Comparison of ENCODE assay signal across 1 cellular context in genomic region chr9:91795500-91796241, GRCh38.
TF ChIP-seq lines count a peak whose summit lies in the region.

No MANE protein-coding gene starts in this region.

TF ChIP-seq in HEK293, 187 proteins besides CTCF, POLR2A, EP300 and RAD21 (continued from another document and continues in another):
- TF ChIP-seq ZNF518A (tag by site-specific recombination; conservative IDR thresholded peaks at IDR 0.05; ENCODE audit: low read depth) (0 out of 2 replicates have a peak, but pooled peaks have one; percentile 18), YY1 (tag by site-specific recombination; IDR thresholded peaks at IDR 0.05) (no peak), ZIC2 (tag by site-specific recombination; IDR thresholded peaks at IDR 0.05) (peak; percentile 42; the same call in 1 of the 2 replicates), ZNF133 (tag by site-specific recombination; IDR thresholded peaks at IDR 0.05) (no peak), ZNF16 (tag by site-specific recombination; IDR thresholded peaks at IDR 0.05; ENCODE audit: low read depth) (no peak), IKZF3 (tag by site-specific recombination; IDR thresholded peaks at IDR 0.05) (peak; percentile 86), EGR2 (tag by site-specific recombination; IDR thresholded peaks at IDR 0.05; ENCODE audit: low read depth) (no peak), GLIS1 (tag by site-specific recombination; IDR thresholded peaks at IDR 0.05) (0 out of 2 replicates have a peak, but pooled peaks have one; percentile 5), GLI2 (tag by site-specific recombination; IDR thresholded peaks at IDR 0.05; ENCODE audit: borderline replicate concordance, low read depth) (0 out of 2 replicates have a peak, but pooled peaks have one; percentile 34), ZNF114 (tag by site-specific recombination; IDR thresholded peaks at IDR 0.05) (no peak), ZNF202 (tag by site-specific recombination; IDR thresholded peaks at IDR 0.05; ENCODE audit: borderline replicate concordance) (no peak), ZNF600 (tag by site-specific recombination; IDR thresholded peaks at IDR 0.05) (peak; percentile 74), ZNF146 (tag by site-specific recombination; IDR thresholded peaks at IDR 0.05) (no peak), ZBTB7A (tag by site-specific recombination; IDR thresholded peaks at IDR 0.05; ENCODE audit: low read depth) (no peak), ZNF366 (tag by site-specific recombination; conservative IDR thresholded peaks at IDR 0.05) (peak; percentile 47; the same call in 1 of the 2 replicates), SP2 (tag by site-specific recombination; IDR thresholded peaks at IDR 0.05) (no peak; the same call in 1 of the 2 replicates), ZNF561 (tag by site-specific recombination; IDR thresholded peaks at IDR 0.05; ENCODE audit: borderline replicate concordance) (peak; percentile 71; the same call in 1 of the 2 replicates), MEIS1 (CRISPR knock-in tag; IDR thresholded peaks at IDR 0.05; ENCODE audit: borderline replicate concordance) (peak; percentile 66; the same call in 1 of the 2 replicates), ZSCAN18 (tag by site-specific recombination; IDR thresholded peaks at IDR 0.05) (no peak), ZBTB20 (tag by site-specific recombination; IDR thresholded peaks at IDR 0.05) (no peak), ZNF24 (tag by site-specific recombination; IDR thresholded peaks at IDR 0.05) (0 out of 2 replicates have a peak, but pooled peaks have one; percentile 39), ZNF140 (tag by site-specific recombination; IDR thresholded peaks at IDR 0.05) (no peak), AEBP2 (tag by site-specific recombination; IDR thresholded peaks at IDR 0.05; ENCODE audit: borderline replicate concordance) (no peak), ZNF404 (tag by site-specific recombination; IDR thresholded peaks at IDR 0.05) (no peak), SCRT2 (tag by site-specific recombination; IDR thresholded peaks at IDR 0.05) (peak; percentile 69), BCL6B (tag by site-specific recombination; IDR thresholded peaks at IDR 0.05) (0 out of 2 replicates have a peak, but pooled peaks have one; percentile 41), ZSCAN30 (tag by site-specific recombination; IDR thresholded peaks at IDR 0.05) (peak; percentile 86), ZNF223 (tag by site-specific recombination; IDR thresholded peaks at IDR 0.05) (no peak), ZNF530 (tag by site-specific recombination; IDR thresholded peaks at IDR 0.05; ENCODE audit: low read depth) (no peak), PRDM1 (tag by site-specific recombination; IDR thresholded peaks at IDR 0.05) (no peak), ZNF791 (tag by site-specific recombination; IDR thresholded peaks at IDR 0.05) (no peak), KLF16 (tag by site-specific recombination; IDR thresholded peaks at IDR 0.05) (no peak), ZNF211 (tag by site-specific recombination; IDR thresholded peaks at IDR 0.05; ENCODE audit: low read depth) (no peak), ZNF670 (tag by site-specific recombination; IDR thresholded peaks at IDR 0.05; ENCODE audit: low read depth) (no peak), ZNF626 (tag by site-specific recombination; IDR thresholded peaks at IDR 0.05) (no peak)
- TF ChIP-seq, protein P1, sequence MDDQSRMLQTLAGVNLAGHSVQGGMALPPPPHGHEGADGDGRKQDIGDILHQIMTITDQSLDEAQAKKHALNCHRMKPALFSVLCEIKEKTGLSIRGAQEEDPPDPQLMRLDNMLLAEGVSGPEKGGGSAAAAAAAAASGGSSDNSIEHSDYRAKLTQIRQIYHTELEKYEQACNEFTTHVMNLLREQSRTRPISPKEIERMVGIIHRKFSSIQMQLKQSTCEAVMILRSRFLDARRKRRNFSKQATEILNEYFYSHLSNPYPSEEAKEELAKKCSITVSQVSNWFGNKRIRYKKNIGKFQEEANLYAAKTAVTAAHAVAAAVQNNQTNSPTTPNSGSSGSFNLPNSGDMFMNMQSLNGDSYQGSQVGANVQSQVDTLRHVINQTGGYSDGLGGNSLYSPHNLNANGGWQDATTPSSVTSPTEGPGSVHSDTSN (CRISPR knock-in tag; IDR thresholded peaks at IDR 0.05) = no peak
- TF ChIP-seq, protein P2, sequence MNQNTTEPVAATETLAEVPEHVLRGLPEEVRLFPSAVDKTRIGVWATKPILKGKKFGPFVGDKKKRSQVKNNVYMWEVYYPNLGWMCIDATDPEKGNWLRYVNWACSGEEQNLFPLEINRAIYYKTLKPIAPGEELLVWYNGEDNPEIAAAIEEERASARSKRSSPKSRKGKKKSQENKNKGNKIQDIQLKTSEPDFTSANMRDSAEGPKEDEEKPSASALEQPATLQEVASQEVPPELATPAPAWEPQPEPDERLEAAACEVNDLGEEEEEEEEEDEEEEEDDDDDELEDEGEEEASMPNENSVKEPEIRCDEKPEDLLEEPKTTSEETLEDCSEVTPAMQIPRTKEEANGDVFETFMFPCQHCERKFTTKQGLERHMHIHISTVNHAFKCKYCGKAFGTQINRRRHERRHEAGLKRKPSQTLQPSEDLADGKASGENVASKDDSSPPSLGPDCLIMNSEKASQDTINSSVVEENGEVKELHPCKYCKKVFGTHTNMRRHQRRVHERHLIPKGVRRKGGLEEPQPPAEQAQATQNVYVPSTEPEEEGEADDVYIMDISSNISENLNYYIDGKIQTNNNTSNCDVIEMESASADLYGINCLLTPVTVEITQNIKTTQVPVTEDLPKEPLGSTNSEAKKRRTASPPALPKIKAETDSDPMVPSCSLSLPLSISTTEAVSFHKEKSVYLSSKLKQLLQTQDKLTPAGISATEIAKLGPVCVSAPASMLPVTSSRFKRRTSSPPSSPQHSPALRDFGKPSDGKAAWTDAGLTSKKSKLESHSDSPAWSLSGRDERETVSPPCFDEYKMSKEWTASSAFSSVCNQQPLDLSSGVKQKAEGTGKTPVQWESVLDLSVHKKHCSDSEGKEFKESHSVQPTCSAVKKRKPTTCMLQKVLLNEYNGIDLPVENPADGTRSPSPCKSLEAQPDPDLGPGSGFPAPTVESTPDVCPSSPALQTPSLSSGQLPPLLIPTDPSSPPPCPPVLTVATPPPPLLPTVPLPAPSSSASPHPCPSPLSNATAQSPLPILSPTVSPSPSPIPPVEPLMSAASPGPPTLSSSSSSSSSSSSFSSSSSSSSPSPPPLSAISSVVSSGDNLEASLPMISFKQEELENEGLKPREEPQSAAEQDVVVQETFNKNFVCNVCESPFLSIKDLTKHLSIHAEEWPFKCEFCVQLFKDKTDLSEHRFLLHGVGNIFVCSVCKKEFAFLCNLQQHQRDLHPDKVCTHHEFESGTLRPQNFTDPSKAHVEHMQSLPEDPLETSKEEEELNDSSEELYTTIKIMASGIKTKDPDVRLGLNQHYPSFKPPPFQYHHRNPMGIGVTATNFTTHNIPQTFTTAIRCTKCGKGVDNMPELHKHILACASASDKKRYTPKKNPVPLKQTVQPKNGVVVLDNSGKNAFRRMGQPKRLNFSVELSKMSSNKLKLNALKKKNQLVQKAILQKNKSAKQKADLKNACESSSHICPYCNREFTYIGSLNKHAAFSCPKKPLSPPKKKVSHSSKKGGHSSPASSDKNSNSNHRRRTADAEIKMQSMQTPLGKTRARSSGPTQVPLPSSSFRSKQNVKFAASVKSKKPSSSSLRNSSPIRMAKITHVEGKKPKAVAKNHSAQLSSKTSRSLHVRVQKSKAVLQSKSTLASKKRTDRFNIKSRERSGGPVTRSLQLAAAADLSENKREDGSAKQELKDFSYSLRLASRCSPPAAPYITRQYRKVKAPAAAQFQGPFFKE (tag by site-specific recombination; IDR thresholded peaks at IDR 0.05; ENCODE audit: borderline replicate concordance) = no peak
- TF ChIP-seq, protein P3, sequence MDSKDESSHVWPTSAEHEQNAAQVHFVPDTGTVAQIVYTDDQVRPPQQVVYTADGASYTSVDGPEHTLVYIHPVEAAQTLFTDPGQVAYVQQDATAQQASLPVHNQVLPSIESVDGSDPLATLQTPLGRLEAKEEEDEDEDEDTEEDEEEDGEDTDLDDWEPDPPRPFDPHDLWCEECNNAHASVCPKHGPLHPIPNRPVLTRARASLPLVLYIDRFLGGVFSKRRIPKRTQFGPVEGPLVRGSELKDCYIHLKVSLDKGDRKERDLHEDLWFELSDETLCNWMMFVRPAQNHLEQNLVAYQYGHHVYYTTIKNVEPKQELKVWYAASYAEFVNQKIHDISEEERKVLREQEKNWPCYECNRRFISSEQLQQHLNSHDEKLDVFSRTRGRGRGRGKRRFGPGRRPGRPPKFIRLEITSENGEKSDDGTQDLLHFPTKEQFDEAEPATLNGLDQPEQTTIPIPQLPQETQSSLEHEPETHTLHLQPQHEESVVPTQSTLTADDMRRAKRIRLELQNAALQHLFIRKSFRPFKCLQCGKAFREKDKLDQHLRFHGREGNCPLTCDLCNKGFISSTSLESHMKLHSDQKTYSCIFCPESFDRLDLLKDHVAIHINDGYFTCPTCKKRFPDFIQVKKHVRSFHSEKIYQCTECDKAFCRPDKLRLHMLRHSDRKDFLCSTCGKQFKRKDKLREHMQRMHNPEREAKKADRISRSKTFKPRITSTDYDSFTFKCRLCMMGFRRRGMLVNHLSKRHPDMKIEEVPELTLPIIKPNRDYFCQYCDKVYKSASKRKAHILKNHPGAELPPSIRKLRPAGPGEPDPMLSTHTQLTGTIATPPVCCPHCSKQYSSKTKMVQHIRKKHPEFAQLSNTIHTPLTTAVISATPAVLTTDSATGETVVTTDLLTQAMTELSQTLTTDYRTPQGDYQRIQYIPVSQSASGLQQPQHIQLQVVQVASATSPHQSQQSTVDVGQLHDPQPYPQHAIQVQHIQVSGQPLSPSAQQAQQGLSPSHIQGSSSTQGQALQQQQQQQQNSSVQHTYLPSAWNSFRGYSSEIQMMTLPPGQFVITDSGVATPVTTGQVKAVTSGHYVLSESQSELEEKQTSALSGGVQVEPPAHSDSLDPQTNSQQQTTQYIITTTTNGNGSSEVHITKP (tag by site-specific recombination; IDR thresholded peaks at IDR 0.05) = peak; percentile 25; the same call in 1 of the 2 replicates
- TF ChIP-seq, protein P4, sequence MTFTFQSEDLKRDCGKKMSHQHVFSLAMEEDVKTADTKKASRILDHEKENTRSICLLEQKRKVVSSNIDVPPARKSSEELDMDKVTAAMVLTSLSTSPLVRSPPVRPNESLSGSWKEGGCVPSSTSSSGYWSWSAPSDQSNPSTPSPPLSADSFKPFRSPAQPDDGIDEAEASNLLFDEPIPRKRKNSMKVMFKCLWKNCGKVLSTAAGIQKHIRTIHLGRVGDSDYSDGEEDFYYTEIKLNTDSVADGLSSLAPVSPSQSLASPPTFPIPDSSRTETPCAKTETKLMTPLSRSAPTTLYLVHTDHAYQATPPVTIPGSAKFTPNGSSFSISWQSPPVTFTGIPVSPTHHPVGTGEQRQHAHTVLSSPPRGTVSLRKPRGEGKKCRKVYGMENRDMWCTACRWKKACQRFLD (tag by site-specific recombination; IDR thresholded peaks at IDR 0.05) = no peak
